19 cellular contexts compared by ENCODE assay signal in the genomic region with DNA sequence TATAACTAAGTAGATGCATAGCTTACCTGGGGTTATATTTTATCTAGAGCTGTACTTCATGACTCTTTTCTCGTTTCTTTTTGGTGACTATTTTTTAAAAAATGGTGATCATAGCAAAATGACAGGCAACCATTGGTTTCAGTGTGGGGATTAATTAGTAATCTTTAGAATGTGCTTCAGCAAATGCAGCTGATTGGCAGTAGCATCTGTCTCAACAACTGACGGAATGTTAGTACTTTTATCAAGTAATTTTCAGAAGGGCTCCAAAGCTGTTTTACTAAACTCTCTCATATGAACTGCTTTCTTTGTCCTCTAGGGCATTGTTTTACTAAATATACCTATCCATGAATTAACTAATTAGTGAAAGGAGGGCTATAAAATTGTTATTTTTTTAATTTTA.
"Had no signal": no experiment of that assay in that cellular context is flagged by ENCODE, and none has a peak within 500 bp of the region (broad histone marks: within the 10 kb centered on the region; RNA-seq: fewer than 3 reads in every experiment).

No MANE protein-coding gene starts in this region.

- H3K27ac ChIP-seq: epithelial cell of prostate, upper lobe of left lung, uterus had no signal

- ATAC-seq: effector memory CD8-positive, alpha-beta T cell; mucosa of descending colon; sciatic nerve had no signal

- H3K4me3 ChIP-seq: esophagus squamous epithelium, mucosa of descending colon, stomach, upper lobe of left lung, uterus had no signal

- H3K36me3 ChIP-seq: esophagus squamous epithelium, stomach, upper lobe of left lung, uterus had no signal

- DNase-seq: effector memory CD8-positive, alpha-beta T cell; esophagus squamous epithelium; foreskin fibroblast; head of caudate nucleus; hypothalamus; kidney glomerular epithelial cell; mammary epithelial cell; mucosa of descending colon; nephron progenitor cell; small intestine; stimulated activated CD4-positive, alpha-beta T cell treated with anti-CD3 and anti-CD28 coated beads, Interleukin-12 subunit alpha, Interleukin-12 subunit beta, amount 100 ng/mL, for 4 hours; stimulated activated naive CD4-positive, alpha-beta T cell; stomach; substantia nigra; upper lobe of left lung; uterus had no signal

- H3K4me3 Mint-ChIP-seq: dendritic cell treated with granulocyte-macrophage colony-stimulating factor and Interleukin-4, amounts not matched to agents 40 ng/mL and 50 ng/mL, for 4 days; effector memory CD8-positive, alpha-beta T cell; nephron progenitor cell had no signal

- H3K9me3 Mint-ChIP-seq: dendritic cell treated with granulocyte-macrophage colony-stimulating factor and Interleukin-4, amounts not matched to agents 40 ng/mL and 50 ng/mL, for 4 days; effector memory CD8-positive, alpha-beta T cell had no signal

- H3K9me3 ChIP-seq: esophagus squamous epithelium, mucosa of descending colon, stomach, upper lobe of left lung, uterus had no signal

- H3K27me3 ChIP-seq: esophagus squamous epithelium, stomach, upper lobe of left lung, uterus had no signal

- H3K27ac Mint-ChIP-seq: dendritic cell treated with granulocyte-macrophage colony-stimulating factor and Interleukin-4, amounts not matched to agents 40 ng/mL and 50 ng/mL, for 4 days; effector memory CD8-positive, alpha-beta T cell; nephron progenitor cell had no signal

- H3K27me3 Mint-ChIP-seq: dendritic cell treated with granulocyte-macrophage colony-stimulating factor and Interleukin-4, amounts not matched to agents 40 ng/mL and 50 ng/mL, for 4 days; effector memory CD8-positive, alpha-beta T cell had no signal
